16 cellular contexts compared by ENCODE assay signal in genomic region chr2:238652771-238653157, GRCh38.
DNase-seq lines count a peak whose midpoint lies in the region; ATAC-seq and TF ChIP-seq lines count a peak whose summit lies in the region.
"Had no signal": no experiment of that assay in that cellular context is flagged by ENCODE, and none has a peak within 500 bp of the region (broad histone marks: within the 10 kb centered on the region; RNA-seq: fewer than 3 reads in every experiment).

No MANE protein-coding gene starts in this region.

- H4K20me1 ChIP-seq in BLaER1 treated with 17β-estradiol and CSF1 and Interleukin-3, amounts not matched to agents 10 nM and 100 nM: no peaks in the 10 kb centered on the region

- H3K27me3 ChIP-seq in BLaER1 treated with 17β-estradiol and CSF1 and Interleukin-3, amounts not matched to agents 10 nM and 100 nM: no peaks in the 10 kb centered on the region
- no peaks in the 10 kb centered on the region for H3K27me3 ChIP-seq in gastroesophageal sphincter
- H3K27me3 ChIP-seq: BE2C had no signal

- H3K4me3 ChIP-seq in BLaER1 treated with 17β-estradiol and CSF1 and Interleukin-3, amounts not matched to agents 10 nM and 100 nM: no peak overlapping the region
- no peak overlapping the region for H3K4me3 ChIP-seq in gastroesophageal sphincter
- H3K4me3 ChIP-seq: GM12878 had no signal

- DNase-seq in activated CD8-positive, alpha-beta memory T cell treated with anti-CD3 and anti-CD28 coated beads, Interleukin-2, amount 50 U/mL, for 48 hours: peak; percentile 1
- DNase-seq in mesenteric fat pad (ENCODE audit: low spot score) (peak; percentile 83), type B pancreatic cell (ENCODE audit: extremely low spot score, unreplicated experiment) (peak; percentile 37)
- DNase-seq in stimulated activated CD4-positive, alpha-beta T cell treated with anti-CD3 and anti-CD28 coated beads, Interleukin-12 subunit alpha, Interleukin-12 subunit beta, amount 100 ng/mL, for 4 hours: no peak
- DNase-seq: ACHN, BE2C, DMS153, DMS79, GF-D8, H9 had no signal

- no peak overlapping the region for H3K27ac ChIP-seq in BLaER1 treated with 17β-estradiol and CSF1 and Interleukin-3, amounts not matched to agents 10 nM and 100 nM
- no peak overlapping the region for H3K27ac ChIP-seq in gastroesophageal sphincter

- WGBS in gastroesophageal sphincter (ENCODE audit: low coverage in 1 of 2), 2 donors: 80% methylated on average over 1 of the region's 13 CpGs; no CpG with 5 or more reads in 1 of the 2 donors

- no peaks in the 10 kb centered on the region for H3K36me3 ChIP-seq in BLaER1 treated with 17β-estradiol and CSF1 and Interleukin-3, amounts not matched to agents 10 nM and 100 nM
- no peaks in the 10 kb centered on the region for H3K36me3 ChIP-seq in gastroesophageal sphincter
- H3K36me3 ChIP-seq: BE2C had no signal

- H3K4me2 ChIP-seq in BLaER1 treated with 17β-estradiol and CSF1 and Interleukin-3, amounts not matched to agents 10 nM and 100 nM: peak overlapping the region in 7 of 11 experiments; percentile 56 to 74 (median 66); a peak in 8 of 22 replicates

- no peaks in the 10 kb centered on the region for H3K27me3 Mint-ChIP-seq in type B pancreatic cell

- H3K4me1 ChIP-seq in BLaER1 treated with 17β-estradiol and CSF1 and Interleukin-3, amounts not matched to agents 10 nM and 100 nM: peaks cover 0 to 34% (median 27%) of the 10 kb centered on the region in 10 experiments; a peak in 16 of 20 replicates
- peaks cover 0 to 21% (median 7%) of the 10 kb centered on the region in 3 donors for H3K4me1 ChIP-seq in gastroesophageal sphincter
- H3K4me1 ChIP-seq: BE2C had no signal

- TF ChIP-seq EP300 in gastroesophageal sphincter (IDR thresholded peaks at IDR 0.05): no peak

- no peak overlapping the region for H3K4me3 Mint-ChIP-seq in type B pancreatic cell
- H3K4me3 Mint-ChIP-seq: CD14-positive monocyte; CD4-positive, alpha-beta memory T cell; H9 had no signal

- no peaks in the 10 kb centered on the region for H3K36me3 Mint-ChIP-seq in type B pancreatic cell
- H3K36me3 Mint-ChIP-seq: CD14-positive monocyte; CD4-positive, alpha-beta memory T cell had no signal

- peaks cover 0 to 24% (median 10%) of the 10 kb centered on the region in 11 experiments; a peak in 14 of 22 replicates for H3K9me3 ChIP-seq in BLaER1 treated with 17β-estradiol and CSF1 and Interleukin-3, amounts not matched to agents 10 nM and 100 nM (replicated peaks in 1 of 11)
- H3K9me3 ChIP-seq in gastroesophageal sphincter: no peaks in the 10 kb centered on the region
- H3K9me3 ChIP-seq: BE2C had no signal

- no peaks in the 10 kb centered on the region for H3K9me3 Mint-ChIP-seq in type B pancreatic cell
- H3K9me3 Mint-ChIP-seq: CD4-positive, alpha-beta memory T cell had no signal

- no peak for TF ChIP-seq CTCF in type B pancreatic cell (conservative IDR thresholded peaks at IDR 0.05)
- no peak for TF ChIP-seq CTCF in gastroesophageal sphincter (IDR thresholded peaks at IDR 0.05)

- no peak for TF ChIP-seq POLR2A in gastroesophageal sphincter (IDR thresholded peaks at IDR 0.05)

- H3K4me1 Mint-ChIP-seq in type B pancreatic cell (ENCODE audit: unreplicated experiment): peaks cover 16% of the 10 kb centered on the region
- H3K4me1 Mint-ChIP-seq: CD14-positive monocyte; CD4-positive, alpha-beta memory T cell had no signal

- H3K27ac Mint-ChIP-seq in type B pancreatic cell: no peak overlapping the region
- H3K27ac Mint-ChIP-seq: CD14-positive monocyte; CD4-positive, alpha-beta memory T cell had no signal

- H3K9ac ChIP-seq in BLaER1 treated with 17β-estradiol and CSF1 and Interleukin-3, amounts not matched to agents 10 nM and 100 nM: no peak overlapping the region

- ATAC-seq in gastroesophageal sphincter (no peak), HG03439 (IDR thresholded peaks at IDR 0.05; ENCODE audit: unreplicated experiment) (no peak)
- ATAC-seq: GM12878 had no signal
